12 cellular contexts compared by ENCODE assay signal in genomic region chr7:5931250-5931649, GRCh38. TPM values are rescaled to one million over a fixed set of nuclear protein-coding genes. Genes with fewer than 3 reads are reported as not detected.
"Had no signal": no experiment of that assay in that cellular context is flagged by ENCODE, and none has a peak within 500 bp of the region (broad histone marks: within the 10 kb centered on the region; RNA-seq: fewer than 3 reads in every experiment).

No MANE protein-coding gene starts in this region.

RNA-seq across cellular contexts. Expression of gene RSPH10B, which starts 39.2 kb away (rescaled TPM):
- total RNA-seq: activated CD4-positive, alpha-beta memory T cell treated with anti-CD3 and anti-CD28 coated beads for 36 hours; astrocyte; esophagus mucosa; glomerular endothelial cell; left ventricle myocardium inferior had no signal

RNA-seq across cellular contexts. Expression of gene OCM, which starts 50.7 kb away (rescaled TPM):
- total RNA-seq: activated CD4-positive, alpha-beta memory T cell treated with anti-CD3 and anti-CD28 coated beads for 36 hours; activated CD4-positive, alpha-beta T cell treated with anti-CD3 and anti-CD28 coated beads, Interleukin-2, amount 10 ng/mL, durations not matched to agents 24 days and 14 days; activated CD8-positive, alpha-beta memory T cell treated with anti-CD3 and anti-CD28 coated beads for 36 hours; astrocyte; esophagus mucosa; foreskin keratinocyte; glomerular endothelial cell; heart right ventricle; left ventricle myocardium inferior; mammary epithelial cell; thyroid gland; upper lobe of left lung had no signal
